Comparison of ENCODE assay signal across 7 cellular contexts in genomic region chr7:129833353-129833752, GRCh38.
DNase-seq lines count a peak whose midpoint lies in the region; ATAC-seq, FAIRE-seq and TF ChIP-seq lines count a peak whose summit lies in the region.
"Not testable (repeated sequence)": the region's sequence is repeated elsewhere in the genome, so short reads cannot be mapped to it uniquely, and the experiment has no call there.

No MANE protein-coding gene starts in this region.

- not testable (repeated sequence) for TF ChIP-seq CTCF in Caco-2 (IDR thresholded peaks at IDR 0.05; ENCODE audit: insufficient read depth in 1 of 2, low read depth in 1 of 2, low read length in 1 of 2, severe bottlenecking in 1 of 2, unreplicated experiment in 1 of 2); HFFc6 (IDR thresholded peaks at IDR 0.05); SK-N-SH (IDR thresholded peaks at IDR 0.05); K562 (IDR thresholded peaks at IDR 0.05 in 2 of 3, conservative IDR thresholded peaks at IDR 0.05 in 1 of 3; ENCODE audit: insufficient read depth in 2 of 3, low read depth in 1 of 3, low read length in 3 of 3); mesothelial cell of epicardium (IDR thresholded peaks at IDR 0.05; ENCODE audit: unreplicated experiment); thoracic aorta (IDR thresholded peaks at IDR 0.05)

- not testable (repeated sequence) for TF ChIP-seq POLR2A in K562 (conservative IDR thresholded peaks at IDR 0.05)

- not testable (repeated sequence) for H2AFZ ChIP-seq in SK-N-SH (ENCODE audit: low read depth); K562 (ENCODE audit: low read depth, low read length)

- H3K36me3 Mint-ChIP-seq in Caco-2 (ENCODE audit: insufficient read depth, unreplicated experiment), result peaks cover 40% of the 10 kb centered on the region
- H3K36me3 Mint-ChIP-seq in HFFc6 (ENCODE audit: low read depth), result peaks cover 53% of the 10 kb centered on the region
- peaks cover 12% of the 10 kb centered on the region for H3K36me3 Mint-ChIP-seq in mesothelial cell of epicardium

- intact Hi-C loops in Caco-2 (cut with micrococcal nuclease; ENCODE audit: unreplicated experiment), result not testable (repeated sequence)
- intact Hi-C loops in K562 (cut with micrococcal nuclease), result loop anchor here (2.0 kb wide), 1 partner anchor 13 kb away; no protein-coding TSS in a partner anchor

- POLR2A ChIA-PET in Caco-2 (lab: Charles Lee); SK-N-SH (lab: Yijun Ruan, JAX): not testable (repeated sequence)
- POLR2A ChIA-PET in K562 (lab: Yijun Ruan, JAX), result interaction anchor here (0.9 to 1.4 kb wide), 2 partner anchors 8 to 12 kb away, joined by 3 to 6 read pairs; no protein-coding TSS in a partner anchor

- H3K9me3 Mint-ChIP-seq in Caco-2 (ENCODE audit: unreplicated experiment); HFFc6; mesothelial cell of epicardium: not testable (repeated sequence)

- peaks cover 25% of the 10 kb centered on the region for H3K4me1 ChIP-seq in Caco-2
- H3K4me1 ChIP-seq in SK-N-SH (ENCODE audit: control insufficient read depth in 1 of 2, insufficient read depth in 2 of 2, low read depth in 1 of 2, low read length in 1 of 2), result peaks cover 41 to 50% of the 10 kb centered on the region in 2 experiments
- peaks cover 7 to 32% of the 10 kb centered on the region in 2 experiments; a peak in 4 of 5 replicates for H3K4me1 ChIP-seq in K562 (replicated peaks in 1 of 2; ENCODE audit: control insufficient read depth in 2 of 2, insufficient read depth in 2 of 2, low read length in 2 of 2)
- H3K4me1 ChIP-seq in thoracic aorta (ENCODE audit: control insufficient read depth in 1 of 2, low read depth in 2 of 2), result peaks cover 19 to 65% of the 10 kb centered on the region in 2 donors

- H3K9me3 ChIP-seq in Caco-2; SK-N-SH; K562 (replicated peaks; ENCODE audit: control insufficient read depth, insufficient read depth, low read depth, low read length); thoracic aorta: not testable (repeated sequence)

- not testable (repeated sequence) for H3K9me2 ChIP-seq in SK-N-SH

- ATAC-seq in K562; thoracic aorta (ENCODE audit: insufficient number of reproducible peaks, low FRiP score, low read depth): not testable (repeated sequence)

- H3F3A ChIP-seq in SK-N-SH (replicated peaks; ENCODE audit: insufficient read depth), result peaks cover 53% of the 10 kb centered on the region

- H3K36me3 ChIP-seq in Caco-2 (ENCODE audit: control insufficient read depth, insufficient read depth, low read length); K562 (ENCODE audit: control insufficient read depth, insufficient read depth, low read length); thoracic aorta: not testable (repeated sequence)
- H3K36me3 ChIP-seq in SK-N-SH (replicated peaks in 1 of 2; ENCODE audit: control insufficient read depth in 1 of 2, insufficient read depth in 2 of 2, low read length in 1 of 2), result peaks cover 58 to 60% of the 10 kb centered on the region in 2 experiments

- H3K79me2 ChIP-seq in SK-N-SH (ENCODE audit: insufficient read depth); K562 (ENCODE audit: control insufficient read depth, insufficient read depth, low read length): not testable (repeated sequence)

- peak overlapping the region; percentile 8; the same call in 1 of the 2 replicates for H3K9ac ChIP-seq in SK-N-SH
- not testable (repeated sequence) for H3K9ac ChIP-seq in K562 (ENCODE audit: insufficient read depth in 1 of 2, low read depth in 2 of 2, low read length in 2 of 2)

- not testable (repeated sequence) for H3K27me3 Mint-ChIP-seq in Caco-2 (ENCODE audit: insufficient read depth, unreplicated experiment); mesothelial cell of epicardium (ENCODE audit: low read depth)
- peaks cover 12% of the 10 kb centered on the region for H3K27me3 Mint-ChIP-seq in HFFc6 (ENCODE audit: insufficient read depth)

- TSS peak; percentile 37 for BruUV-seq in Caco-2 (replicated peaks; lab: Mats Ljungman, UMichigan)
- TSS peak; percentile 34 for BruUV-seq in K562 (replicated peaks; lab: Mats Ljungman, UMichigan)

- not testable (repeated sequence) for H3K4me2 ChIP-seq in SK-N-SH; K562 (ENCODE audit: insufficient read depth, low read length)

- not testable (repeated sequence) for H3K4me3 Mint-ChIP-seq in Caco-2 (ENCODE audit: unreplicated experiment); HFFc6; mesothelial cell of epicardium

- not testable (repeated sequence) for H3K4me3 ChIP-seq in Caco-2 (ENCODE audit: low read depth, low read length); SK-N-SH (ENCODE audit: low read depth in 2 of 2, low read length in 1 of 2); K562; thoracic aorta

- H3K27ac ChIP-seq in SK-N-SH (ENCODE audit: low read depth in 2 of 2, low read length in 1 of 2) (peak overlapping the region; percentile 88 to 90), epithelial cell of prostate (peak overlapping the region; percentile 96), thoracic aorta (peak overlapping the region; percentile 52 to 87)
- not testable (repeated sequence) for H3K27ac ChIP-seq in K562 (ENCODE audit: extremely low read depth, low read depth, low read length)

- not testable (repeated sequence) for DNase-seq in Caco-2; HFFc6; K562 (ENCODE audit: extremely low read depth in 1 of 4, low spot score in 3 of 4); epithelial cell of prostate (ENCODE audit: low read depth, low spot score); mesothelial cell of epicardium (ENCODE audit: low spot score in 2 of 2, unreplicated experiment in 2 of 2); thoracic aorta (ENCODE audit: low spot score)
- DNase-seq in SK-N-SH, result peak; percentile 58

- not testable (repeated sequence) for H3K9me1 ChIP-seq in K562 (ENCODE audit: control insufficient read depth, insufficient read depth, low read length)

- not testable (repeated sequence) for FAIRE-seq in K562 (lab: Jason Lieb, UNC)

- in situ Hi-C loops in K562 (cut with MboI), result loop anchor here (5.0 kb wide), 1 partner anchor 179 kb away; no protein-coding TSS in a partner anchor

- not testable (repeated sequence) for H3K27me3 ChIP-seq in Caco-2 (replicated peaks; ENCODE audit: control insufficient read depth, insufficient read depth, low read length); SK-N-SH (ENCODE audit: insufficient read depth); K562 (ENCODE audit: control insufficient read depth in 2 of 2, insufficient read depth in 2 of 2, low read length in 2 of 2); thoracic aorta (replicated peaks; ENCODE audit: insufficient read depth)

- peak in 1 of 2 experiments; percentile 52; a peak in 1 of 4 replicates for TF ChIP-seq EP300 in SK-N-SH (IDR thresholded peaks at IDR 0.05; ENCODE audit: borderline replicate concordance in 1 of 2, low read depth in 1 of 2, low read length in 1 of 2)
- TF ChIP-seq EP300 in K562 (IDR thresholded peaks at IDR 0.05; ENCODE audit: low read length), result not testable (repeated sequence)

- not testable (repeated sequence) for H4K20me1 ChIP-seq in SK-N-SH (ENCODE audit: insufficient read depth); K562 (replicated peaks; ENCODE audit: control insufficient read depth, insufficient read depth, low read length)

- peaks cover 22% of the 10 kb centered on the region for H3K4me1 Mint-ChIP-seq in Caco-2 (ENCODE audit: low read depth, unreplicated experiment)
- H3K4me1 Mint-ChIP-seq in HFFc6 (ENCODE audit: low read depth), result peaks cover 55% of the 10 kb centered on the region
- H3K4me1 Mint-ChIP-seq in mesothelial cell of epicardium, result peaks cover 55% of the 10 kb centered on the region

- TF ChIP-seq RAD21 in SK-N-SH (IDR thresholded peaks at IDR 0.05; ENCODE audit: low read length); K562 (CRISPR knock-in tag; conservative IDR thresholded peaks at IDR 0.05 in 1 of 2, IDR thresholded peaks at IDR 0.05 in 1 of 2): not testable (repeated sequence)

- not testable (repeated sequence) for H3K27ac Mint-ChIP-seq in Caco-2 (ENCODE audit: unreplicated experiment)
- H3K27ac Mint-ChIP-seq in HFFc6 (0 out of 2 replicates have a peak overlapping the region, but pooled peaks have one; percentile 5), mesothelial cell of epicardium (peak overlapping the region; percentile 69)

- WGBS in SK-N-SH (ENCODE audit: low lambda C conversion rate), result 34% methylated on average over 6 of the region's 6 CpGs
- 50% methylated on average over 6 of the region's 6 CpGs for WGBS in K562 (ENCODE audit: insufficient coverage, low coverage, missing lambda C conversion rate)

- CTCF ChIA-PET in Caco-2 (lab: Charles Lee), result interaction anchor here (0.7 kb wide), 1 partner anchor 85 kb away, joined by 3 read pairs; no protein-coding TSS in a partner anchor
- CTCF ChIA-PET in SK-N-SH (lab: Yijun Ruan, JAX), result interaction anchor here (0.6 to 8.9 kb wide), 6 partner anchors 8 to 178 kb away, joined by 3 to 54 read pairs (median 3); no protein-coding TSS in a partner anchor
- CTCF ChIA-PET in K562 (lab: Yijun Ruan, JAX; ENCODE audit: low intra/inter-chr PET ratio), result not testable (repeated sequence)

TF ChIP-seq in SK-N-SH, 30 proteins besides CTCF, POLR2A, EP300 and RAD21:
- TF ChIP-seq RCOR1 (IDR thresholded peaks at IDR 0.05; ENCODE audit: low read length) (peak; percentile 78; the same call in 1 of the 2 replicates), FOSL2 (IDR thresholded peaks at IDR 0.05; ENCODE audit: borderline replicate concordance, low read depth) (0 out of 2 replicates have a peak, but pooled peaks have one; percentile 0), GABPA (IDR thresholded peaks at IDR 0.05; ENCODE audit: low read depth) (0 out of 2 replicates have a peak, but pooled peaks have one; percentile 15)
